Comparison of ENCODE assay signal across 1 cellular context in the genomic region with DNA sequence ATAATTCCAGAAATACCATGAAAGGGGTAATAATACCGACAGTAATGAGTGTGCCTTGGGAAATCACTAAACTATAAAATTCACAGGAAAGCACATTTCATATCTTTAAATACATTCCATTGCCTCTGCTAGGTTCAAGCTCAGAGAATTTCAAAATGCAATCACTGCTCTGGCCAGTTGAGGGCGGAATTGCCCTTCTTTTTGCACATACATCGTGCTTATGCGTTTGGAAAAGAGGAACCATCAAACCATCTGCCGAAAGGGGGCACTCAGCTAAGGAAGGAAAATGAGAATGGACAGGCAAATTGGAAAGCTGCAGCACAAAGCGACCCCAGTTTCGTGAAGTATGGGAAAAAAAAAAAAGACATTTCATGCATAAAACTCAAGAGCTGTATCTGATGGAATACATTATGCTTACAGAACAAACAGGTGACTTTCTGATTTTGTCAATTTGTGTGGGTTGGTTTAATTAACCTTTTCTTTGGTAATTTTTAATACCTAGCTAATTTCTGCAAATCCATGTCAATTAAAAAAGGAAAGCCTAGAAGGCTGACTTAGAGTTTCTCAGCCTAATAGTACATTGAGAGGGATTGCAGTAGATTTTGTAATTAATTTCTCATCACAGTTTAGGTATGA.
TF ChIP-seq lines count a peak whose summit lies in the region.

No MANE protein-coding gene starts in this region.

TF ChIP-seq in GM12878, 131 proteins besides CTCF, POLR2A, EP300 and RAD21 (continued from another document):
- TF ChIP-seq, protein P1, sequence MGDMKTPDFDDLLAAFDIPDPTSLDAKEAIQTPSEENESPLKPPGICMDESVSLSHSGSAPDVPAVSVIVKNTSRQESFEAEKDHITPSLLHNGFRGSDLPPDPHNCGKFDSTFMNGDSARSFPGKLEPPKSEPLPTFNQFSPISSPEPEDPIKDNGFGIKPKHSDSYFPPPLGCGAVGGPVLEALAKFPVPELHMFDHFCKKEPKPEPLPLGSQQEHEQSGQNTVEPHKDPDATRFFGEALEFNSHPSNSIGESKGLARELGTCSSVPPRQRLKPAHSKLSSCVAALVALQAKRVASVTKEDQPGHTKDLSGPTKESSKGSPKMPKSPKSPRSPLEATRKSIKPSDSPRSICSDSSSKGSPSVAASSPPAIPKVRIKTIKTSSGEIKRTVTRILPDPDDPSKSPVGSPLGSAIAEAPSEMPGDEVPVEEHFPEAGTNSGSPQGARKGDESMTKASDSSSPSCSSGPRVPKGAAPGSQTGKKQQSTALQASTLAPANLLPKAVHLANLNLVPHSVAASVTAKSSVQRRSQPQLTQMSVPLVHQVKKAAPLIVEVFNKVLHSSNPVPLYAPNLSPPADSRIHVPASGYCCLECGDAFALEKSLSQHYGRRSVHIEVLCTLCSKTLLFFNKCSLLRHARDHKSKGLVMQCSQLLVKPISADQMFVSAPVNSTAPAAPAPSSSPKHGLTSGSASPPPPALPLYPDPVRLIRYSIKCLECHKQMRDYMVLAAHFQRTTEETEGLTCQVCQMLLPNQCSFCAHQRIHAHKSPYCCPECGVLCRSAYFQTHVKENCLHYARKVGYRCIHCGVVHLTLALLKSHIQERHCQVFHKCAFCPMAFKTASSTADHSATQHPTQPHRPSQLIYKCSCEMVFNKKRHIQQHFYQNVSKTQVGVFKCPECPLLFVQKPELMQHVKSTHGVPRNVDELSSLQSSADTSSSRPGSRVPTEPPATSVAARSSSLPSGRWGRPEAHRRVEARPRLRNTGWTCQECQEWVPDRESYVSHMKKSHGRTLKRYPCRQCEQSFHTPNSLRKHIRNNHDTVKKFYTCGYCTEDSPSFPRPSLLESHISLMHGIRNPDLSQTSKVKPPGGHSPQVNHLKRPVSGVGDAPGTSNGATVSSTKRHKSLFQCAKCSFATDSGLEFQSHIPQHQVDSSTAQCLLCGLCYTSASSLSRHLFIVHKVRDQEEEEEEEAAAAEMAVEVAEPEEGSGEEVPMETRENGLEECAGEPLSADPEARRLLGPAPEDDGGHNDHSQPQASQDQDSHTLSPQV (IDR thresholded peaks at IDR 0.05), result peak; percentile 58; the same call in 1 of the 2 replicates
- TF ChIP-seq SMARCA5 (IDR thresholded peaks at IDR 0.05) (peak; percentile 75; the same call in 1 of the 2 replicates), SMC3 (IDR thresholded peaks at IDR 0.05; ENCODE audit: borderline replicate concordance, low read length) (peak; percentile 70), BHLHE40 (IDR thresholded peaks at IDR 0.05; ENCODE audit: borderline replicate concordance in 1 of 2, low read depth in 2 of 2, low read length in 1 of 2) (0 out of 4 replicates have a peak, but pooled peaks of 1 of the 2 experiments have one; percentile 11), YY1 (IDR thresholded peaks at IDR 0.05; ENCODE audit: low read depth, low read length) (peak; percentile 62; the same call in 1 of the 2 replicates)
- TF ChIP-seq, protein P2, sequence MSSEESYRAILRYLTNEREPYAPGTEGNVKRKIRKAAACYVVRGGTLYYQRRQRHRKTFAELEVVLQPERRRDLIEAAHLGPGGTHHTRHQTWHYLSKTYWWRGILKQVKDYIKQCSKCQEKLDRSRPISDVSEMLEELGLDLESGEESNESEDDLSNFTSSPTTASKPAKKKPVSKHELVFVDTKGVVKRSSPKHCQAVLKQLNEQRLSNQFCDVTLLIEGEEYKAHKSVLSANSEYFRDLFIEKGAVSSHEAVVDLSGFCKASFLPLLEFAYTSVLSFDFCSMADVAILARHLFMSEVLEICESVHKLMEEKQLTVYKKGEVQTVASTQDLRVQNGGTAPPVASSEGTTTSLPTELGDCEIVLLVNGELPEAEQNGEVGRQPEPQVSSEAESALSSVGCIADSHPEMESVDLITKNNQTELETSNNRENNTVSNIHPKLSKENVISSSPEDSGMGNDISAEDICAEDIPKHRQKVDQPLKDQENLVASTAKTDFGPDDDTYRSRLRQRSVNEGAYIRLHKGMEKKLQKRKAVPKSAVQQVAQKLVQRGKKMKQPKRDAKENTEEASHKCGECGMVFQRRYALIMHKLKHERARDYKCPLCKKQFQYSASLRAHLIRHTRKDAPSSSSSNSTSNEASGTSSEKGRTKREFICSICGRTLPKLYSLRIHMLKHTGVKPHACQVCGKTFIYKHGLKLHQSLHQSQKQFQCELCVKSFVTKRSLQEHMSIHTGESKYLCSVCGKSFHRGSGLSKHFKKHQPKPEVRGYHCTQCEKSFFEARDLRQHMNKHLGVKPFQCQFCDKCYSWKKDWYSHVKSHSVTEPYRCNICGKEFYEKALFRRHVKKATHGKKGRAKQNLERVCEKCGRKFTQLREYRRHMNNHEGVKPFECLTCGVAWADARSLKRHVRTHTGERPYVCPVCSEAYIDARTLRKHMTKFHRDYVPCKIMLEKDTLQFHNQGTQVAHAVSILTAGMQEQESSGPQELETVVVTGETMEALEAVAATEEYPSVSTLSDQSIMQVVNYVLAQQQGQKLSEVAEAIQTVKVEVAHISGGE (CRISPR knock-in tag; IDR thresholded peaks at IDR 0.05), result no peak
TF ChIP-seq in GM12878: peak in this region for 7.
